Comparison of ENCODE assay signal across 2 cellular contexts in the genomic region with DNA sequence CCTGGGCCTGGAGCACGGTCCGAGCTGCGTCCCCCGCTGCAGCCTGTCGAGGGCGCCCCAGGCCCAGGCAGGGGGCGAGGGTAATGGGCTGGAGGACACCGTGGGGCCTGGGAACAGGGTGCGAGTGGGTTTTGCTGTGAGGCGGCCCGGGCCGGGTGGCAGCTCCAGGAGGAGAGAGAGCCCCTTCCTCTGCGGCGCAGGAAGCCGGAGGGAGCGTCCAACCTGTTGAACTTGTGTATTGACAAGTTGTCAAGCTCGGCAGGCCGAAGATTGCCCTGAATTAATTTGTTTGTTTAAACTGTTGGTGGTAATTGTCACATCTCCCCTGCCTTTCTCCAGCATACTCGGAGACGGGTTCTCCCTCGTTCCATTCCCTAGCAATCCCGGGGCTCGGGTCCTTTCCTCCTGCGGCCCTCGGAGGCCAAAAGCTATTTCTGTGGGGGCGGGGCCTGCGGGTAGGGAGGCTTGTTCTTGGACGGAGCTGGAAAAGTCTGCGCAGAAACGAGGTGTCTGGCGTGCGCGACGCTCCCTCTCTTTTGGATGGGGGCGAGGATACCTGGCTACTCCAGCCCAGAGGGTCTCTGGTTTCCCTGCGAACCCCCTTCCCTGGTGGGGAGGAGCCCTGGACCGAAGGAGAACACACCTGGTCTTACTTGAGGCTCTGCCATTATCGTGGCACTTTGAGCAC.
TF ChIP-seq lines count a peak whose summit lies in the region.

No MANE protein-coding gene starts in this region.

TF ChIP-seq in HEK293, 187 proteins besides CTCF, POLR2A, EP300 and RAD21 (continued from another document):
- TF ChIP-seq HIC1 (tag by site-specific recombination; IDR thresholded peaks at IDR 0.05): no peak
- TF ChIP-seq TCF7L2 (IDR thresholded peaks at IDR 0.05; ENCODE audit: borderline replicate concordance, low read depth, low read length): no peak
- TF ChIP-seq ZNF791 (tag by site-specific recombination; IDR thresholded peaks at IDR 0.05): no peak

TF ChIP-seq in GM12878, 131 proteins besides CTCF, POLR2A, EP300 and RAD21 (continued from another document):
- TF ChIP-seq, protein P1, sequence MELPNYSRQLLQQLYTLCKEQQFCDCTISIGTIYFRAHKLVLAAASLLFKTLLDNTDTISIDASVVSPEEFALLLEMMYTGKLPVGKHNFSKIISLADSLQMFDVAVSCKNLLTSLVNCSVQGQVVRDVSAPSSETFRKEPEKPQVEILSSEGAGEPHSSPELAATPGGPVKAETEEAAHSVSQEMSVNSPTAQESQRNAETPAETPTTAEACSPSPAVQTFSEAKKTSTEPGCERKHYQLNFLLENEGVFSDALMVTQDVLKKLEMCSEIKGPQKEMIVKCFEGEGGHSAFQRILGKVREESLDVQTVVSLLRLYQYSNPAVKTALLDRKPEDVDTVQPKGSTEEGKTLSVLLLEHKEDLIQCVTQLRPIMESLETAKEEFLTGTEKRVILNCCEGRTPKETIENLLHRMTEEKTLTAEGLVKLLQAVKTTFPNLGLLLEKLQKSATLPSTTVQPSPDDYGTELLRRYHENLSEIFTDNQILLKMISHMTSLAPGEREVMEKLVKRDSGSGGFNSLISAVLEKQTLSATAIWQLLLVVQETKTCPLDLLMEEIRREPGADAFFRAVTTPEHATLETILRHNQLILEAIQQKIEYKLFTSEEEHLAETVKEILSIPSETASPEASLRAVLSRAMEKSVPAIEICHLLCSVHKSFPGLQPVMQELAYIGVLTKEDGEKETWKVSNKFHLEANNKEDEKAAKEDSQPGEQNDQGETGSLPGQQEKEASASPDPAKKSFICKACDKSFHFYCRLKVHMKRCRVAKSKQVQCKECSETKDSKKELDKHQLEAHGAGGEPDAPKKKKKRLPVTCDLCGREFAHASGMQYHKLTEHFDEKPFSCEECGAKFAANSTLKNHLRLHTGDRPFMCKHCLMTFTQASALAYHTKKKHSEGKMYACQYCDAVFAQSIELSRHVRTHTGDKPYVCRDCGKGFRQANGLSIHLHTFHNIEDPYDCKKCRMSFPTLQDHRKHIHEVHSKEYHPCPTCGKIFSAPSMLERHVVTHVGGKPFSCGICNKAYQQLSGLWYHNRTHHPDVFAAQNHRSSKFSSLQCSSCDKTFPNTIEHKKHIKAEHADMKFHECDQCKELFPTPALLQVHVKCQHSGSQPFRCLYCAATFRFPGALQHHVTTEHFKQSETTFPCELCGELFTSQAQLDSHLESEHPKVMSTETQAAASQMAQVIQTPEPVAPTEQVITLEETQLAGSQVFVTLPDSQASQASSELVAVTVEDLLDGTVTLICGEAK (IDR thresholded peaks at IDR 0.05; ENCODE audit: borderline replicate concordance): no peak
- TF ChIP-seq KLF5 (IDR thresholded peaks at IDR 0.05; ENCODE audit: partially characterized antibody): no peak
- no peak for TF ChIP-seq SMAD5 (IDR thresholded peaks at IDR 0.05; ENCODE audit: low read depth)
